9 cellular contexts compared by ENCODE assay signal in the genomic region with DNA sequence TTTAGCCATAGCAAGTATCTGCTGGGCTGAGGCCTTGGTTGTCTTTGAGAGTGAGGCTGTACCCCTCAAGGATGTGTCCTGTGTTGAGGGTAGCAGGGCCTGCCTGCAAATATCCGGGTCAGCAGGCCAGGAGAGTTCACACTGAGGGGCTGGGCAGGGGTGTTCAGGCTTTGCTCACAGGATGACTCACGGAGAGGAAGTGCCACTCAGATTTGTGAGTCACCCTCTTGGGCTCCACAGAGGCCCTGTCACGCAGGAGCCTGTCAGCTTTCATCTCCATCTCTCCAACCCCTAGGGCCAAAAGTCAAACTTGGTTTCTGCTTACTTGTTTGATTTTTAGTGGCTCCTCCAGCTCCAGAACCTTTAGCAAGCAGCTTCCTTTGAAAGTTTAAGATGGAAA.
DNase-seq lines count a peak whose midpoint lies in the region; ATAC-seq and TF ChIP-seq lines count a peak whose summit lies in the region.
"Had no signal": no experiment of that assay in that cellular context is flagged by ENCODE, and none has a peak within 500 bp of the region (broad histone marks: within the 10 kb centered on the region; RNA-seq: fewer than 3 reads in every experiment).

No MANE protein-coding gene starts in this region.

- H3K27me3 ChIP-seq in heart left ventricle (no peaks in the 10 kb centered on the region), left ventricle myocardium inferior (ENCODE audit: low read depth) (no peaks in the 10 kb centered on the region), adipocyte (replicated peaks; ENCODE audit: control insufficient read depth, insufficient read depth, low read length) (no peaks in the 10 kb centered on the region), liver (ENCODE audit: control insufficient read depth in 4 of 4, insufficient read depth in 4 of 4, low read length in 3 of 4) (no peaks in the 10 kb centered on the region)

- H3K9ac ChIP-seq in adipocyte (ENCODE audit: low read length): no peak overlapping the region
- H3K9ac ChIP-seq in liver (ENCODE audit: low read depth in 1 of 2, low read length in 2 of 2): no peak overlapping the region

- H3K27ac Mint-ChIP-seq in stimulated activated naive B cell treated with anti-CD40 and anti-IgM and Interleukin-4, amounts not matched to agents 10 μg/mL and 1 μg/mL and 100 μg/mL, for 72 hours: peak overlapping the region; percentile 92
- H3K27ac Mint-ChIP-seq: CD4-positive, alpha-beta memory T cell had no signal

- peak; percentile 42 to 92 (median 83) for ATAC-seq in heart left ventricle
- ATAC-seq in HG03045 (IDR thresholded peaks at IDR 0.05; ENCODE audit: unreplicated experiment): peak; percentile 98
- peak; percentile 99 to 100 for ATAC-seq in stimulated activated naive B cell treated with anti-CD40 and anti-IgM and Interleukin-4, amounts not matched to agents 10 μg/mL and 1 μg/mL and 100 μg/mL, for 72 hours (replicated peaks)

- no peak overlapping the region for H3K4me3 ChIP-seq in heart left ventricle
- H3K4me3 ChIP-seq in left ventricle myocardium inferior: no peak overlapping the region
- H3K4me3 ChIP-seq in adipocyte (ENCODE audit: low read length): no peak overlapping the region
- H3K4me3 ChIP-seq in liver (ENCODE audit: low read depth in 1 of 3, low read length in 3 of 3): no peak overlapping the region

- peaks cover 0 to 7% (median 0%) of the 10 kb centered on the region in 12 donors for H3K9me3 ChIP-seq in heart left ventricle
- no peaks in the 10 kb centered on the region for H3K9me3 ChIP-seq in left ventricle myocardium inferior (replicated peaks)
- no peaks in the 10 kb centered on the region for H3K9me3 ChIP-seq in adipocyte (ENCODE audit: control insufficient read depth, low read length)
- H3K9me3 ChIP-seq in liver (ENCODE audit: control insufficient read depth in 4 of 4, low read length in 3 of 4): peaks cover 0 to 2% (median 0%) of the 10 kb centered on the region in 4 donors

- DNase-seq in heart left ventricle (peak in 3 of 5 donors; percentile 11 to 71 (median 65)), left ventricle myocardium inferior (no peak), RPMI7951 (ENCODE audit: low read depth) (peak; percentile 98), adipocyte (ENCODE audit: low read depth) (peak; percentile 95), NCI-H748 (lab: John Stamatoyannopoulos, UW; ENCODE audit: unreplicated experiment) (no peak)
- peak; percentile 82 for DNase-seq in stimulated activated naive B cell treated with anti-CD40 and anti-IgM and Interleukin-4, amounts not matched to agents 10 μg/mL and 1 μg/mL and 100 μg/mL, for 72 hours

- no peak for TF ChIP-seq RAD21 in liver (IDR thresholded peaks at IDR 0.05)

- H3K27ac ChIP-seq in heart left ventricle (peak overlapping the region in 1 of 12 donors; percentile 49), left ventricle myocardium inferior (replicated peaks) (no peak overlapping the region), liver (ENCODE audit: low read depth in 1 of 2, low read length in 2 of 2) (no peak overlapping the region)

- WGBS in heart left ventricle, 4 donors: 34 to 57% (median 49%) methylated on average over 3 of the region's 3 CpGs
- WGBS in liver: 37% methylated on average over 3 of the region's 3 CpGs

- no peak for TF ChIP-seq POLR2A in heart left ventricle (IDR thresholded peaks at IDR 0.05)

- H3K36me3 ChIP-seq in heart left ventricle: no peaks in the 10 kb centered on the region
- no peaks in the 10 kb centered on the region for H3K36me3 ChIP-seq in left ventricle myocardium inferior
- H3K36me3 ChIP-seq in adipocyte (ENCODE audit: control insufficient read depth, insufficient read depth, low read length, severe bottlenecking): no peaks in the 10 kb centered on the region
- no peaks in the 10 kb centered on the region for H3K36me3 ChIP-seq in liver (ENCODE audit: control insufficient read depth in 4 of 4, insufficient read depth in 3 of 4, low read depth in 1 of 4, low read length in 3 of 4)

- peaks cover 0 to 14% (median 0%) of the 10 kb centered on the region in 12 donors for H3K4me1 ChIP-seq in heart left ventricle
- no peaks in the 10 kb centered on the region for H3K4me1 ChIP-seq in left ventricle myocardium inferior
- peaks cover 13% of the 10 kb centered on the region for H3K4me1 ChIP-seq in adipocyte (ENCODE audit: control insufficient read depth, insufficient read depth, low read length)
- no peaks in the 10 kb centered on the region for H3K4me1 ChIP-seq in liver (ENCODE audit: control insufficient read depth in 4 of 4, insufficient read depth in 4 of 4, low read length in 3 of 4)

- no peaks in the 10 kb centered on the region for H3K27me3 Mint-ChIP-seq in stimulated activated naive B cell treated with anti-CD40 and anti-IgM and Interleukin-4, amounts not matched to agents 10 μg/mL and 1 μg/mL and 100 μg/mL, for 72 hours
- H3K27me3 Mint-ChIP-seq: CD4-positive, alpha-beta memory T cell had no signal

- intact Hi-C loops in heart left ventricle (cut with DNase I): no loop called here
- intact Hi-C loops in left ventricle myocardium inferior (cut with micrococcal nuclease): no loop called here

- TF ChIP-seq CTCF in heart left ventricle (IDR thresholded peaks at IDR 0.05) (no peak), left ventricle myocardium inferior (IDR thresholded peaks at IDR 0.05; ENCODE audit: borderline replicate concordance) (no peak), liver (IDR thresholded peaks at IDR 0.05; ENCODE audit: low read depth, low read length, missing input control) (no peak)

- peaks cover 4 to 7% of the 10 kb centered on the region in 2 donors for H3K9me3 Mint-ChIP-seq in stimulated activated naive B cell treated with anti-CD40 and anti-IgM and Interleukin-4, amounts not matched to agents 10 μg/mL and 1 μg/mL and 100 μg/mL, for 72 hours

- H3K4me3 Mint-ChIP-seq in stimulated activated naive B cell treated with anti-CD40 and anti-IgM and Interleukin-4, amounts not matched to agents 10 μg/mL and 1 μg/mL and 100 μg/mL, for 72 hours: peak overlapping the region; percentile 1 to 59
- H3K4me3 Mint-ChIP-seq: CD4-positive, alpha-beta memory T cell had no signal

- H3K36me3 Mint-ChIP-seq in stimulated activated naive B cell treated with anti-CD40 and anti-IgM and Interleukin-4, amounts not matched to agents 10 μg/mL and 1 μg/mL and 100 μg/mL, for 72 hours: peaks cover 7 to 21% of the 10 kb centered on the region in 2 donors
- H3K36me3 Mint-ChIP-seq: CD4-positive, alpha-beta memory T cell had no signal

- peaks cover 42 to 65% of the 10 kb centered on the region in 2 donors for H3K4me1 Mint-ChIP-seq in stimulated activated naive B cell treated with anti-CD40 and anti-IgM and Interleukin-4, amounts not matched to agents 10 μg/mL and 1 μg/mL and 100 μg/mL, for 72 hours
- H3K4me1 Mint-ChIP-seq: CD4-positive, alpha-beta memory T cell had no signal

TF ChIP-seq in liver, 16 proteins besides CTCF, POLR2A, EP300 and RAD21:
- TF ChIP-seq EGR1 (IDR thresholded peaks at IDR 0.05; ENCODE audit: low read depth in 2 of 2) (no peak), JUND (IDR thresholded peaks at IDR 0.05) (peak; percentile 21 to 46), GABPA (IDR thresholded peaks at IDR 0.05 in 1 of 2, conservative IDR thresholded peaks at IDR 0.05 in 1 of 2) (no peak), HNF4G (IDR thresholded peaks at IDR 0.05) (no peak), SP1 (IDR thresholded peaks at IDR 0.05) (no peak)
- TF ChIP-seq, protein P1, sequence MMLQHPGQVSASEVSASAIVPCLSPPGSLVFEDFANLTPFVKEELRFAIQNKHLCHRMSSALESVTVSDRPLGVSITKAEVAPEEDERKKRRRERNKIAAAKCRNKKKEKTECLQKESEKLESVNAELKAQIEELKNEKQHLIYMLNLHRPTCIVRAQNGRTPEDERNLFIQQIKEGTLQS (IDR thresholded peaks at IDR 0.05): no peak

Comparison
In these comparisons a context has a peak if more than half of its experiments do, and no peak if none do; other contexts are left out.
1. DNase-seq: peak in heart left ventricle (3 of 5), RPMI7951 (single experiment), adipocyte (single experiment) and stimulated activated naive B cell treated with anti-CD40 and anti-IgM and Interleukin-4, amounts not matched to agents 10 μg/mL and 1 μg/mL and 100 μg/mL, for 72 hours (single experiment); none in left ventricle myocardium inferior (single experiment) and NCI-H748 (single experiment).
2. Peak in every context shown above with its lines, with median percentiles within 50 percentile points of each other: ATAC-seq.